In the genomic region with DNA sequence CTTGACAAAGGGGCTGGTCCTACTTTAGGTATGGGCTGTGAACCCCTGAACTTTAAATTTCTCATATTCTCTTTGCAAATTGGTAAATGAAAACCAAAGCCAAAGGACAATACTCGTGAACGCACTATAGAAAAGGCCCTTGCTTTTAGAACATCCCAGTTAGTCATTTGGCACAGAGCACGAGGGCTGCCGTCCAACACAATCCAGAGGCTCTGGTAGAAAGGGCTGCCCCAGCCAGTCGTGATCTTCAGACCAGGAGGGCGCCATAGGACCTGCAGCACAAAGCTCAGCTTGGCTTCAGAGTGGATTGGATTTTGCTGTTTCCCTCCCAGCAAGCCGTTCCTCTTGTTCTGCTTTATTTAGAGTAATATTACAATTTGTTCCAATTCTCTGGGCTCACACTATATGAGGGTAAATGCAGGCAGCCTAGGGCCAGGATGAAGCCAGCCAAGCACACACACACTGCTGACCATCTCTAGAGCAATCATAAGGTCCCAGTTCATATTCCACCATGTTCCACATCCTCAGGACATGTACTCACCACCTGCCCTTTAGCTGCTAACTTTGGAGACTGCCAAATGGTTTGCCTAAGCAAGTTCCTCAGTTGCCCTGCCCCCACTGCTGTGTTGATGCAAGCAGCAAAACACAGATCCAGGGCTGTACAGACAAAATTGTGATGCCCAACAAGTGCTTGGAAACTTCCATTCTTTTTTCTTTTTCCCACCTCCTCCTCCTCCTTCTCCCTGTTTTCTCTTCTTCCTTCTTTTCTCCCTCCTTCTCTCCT, we compare ENCODE assay signal across 31 cellular contexts. TPM values are rescaled to one million over a fixed set of nuclear protein-coding genes. Genes with fewer than 3 reads are reported as not detected.
A peak's percentile ranks its signal among the peaks of the same experiment; 100 is the strongest.
DNase-seq lines count a peak whose midpoint lies in the region; ATAC-seq and TF ChIP-seq lines count a peak whose summit lies in the region.
"Had no signal": no experiment of that assay in that cellular context is flagged by ENCODE, and none has a peak within 500 bp of the region (broad histone marks: within the 10 kb centered on the region; RNA-seq: fewer than 3 reads in every experiment).

No MANE protein-coding gene starts in this region.

- intact Hi-C loops in Right ventricle myocardium inferior (cut with DNase I) (no loop called here), left ventricle myocardium superior (cut with micrococcal nuclease) (no loop called here), upper lobe of right lung (cut with DNase I) (no loop called here)

- H3K9me3 ChIP-seq in right atrium auricular region, result no peaks in the 10 kb centered on the region
- H3K9me3 ChIP-seq in upper lobe of right lung, result no peaks in the 10 kb centered on the region
- H3K9me3 ChIP-seq: adrenal gland, colonic mucosa, pancreas, thoracic aorta had no signal

- H3K36me3 ChIP-seq in right atrium auricular region (peaks cover 5% of the 10 kb centered on the region), upper lobe of right lung (no peaks in the 10 kb centered on the region)
- H3K36me3 ChIP-seq: colonic mucosa, pancreas, thoracic aorta had no signal

- no peak overlapping the region for H3K4me3 ChIP-seq in right atrium auricular region
- H3K4me3 ChIP-seq in upper lobe of right lung, result no peak overlapping the region
- H3K4me3 ChIP-seq: adrenal gland, colonic mucosa, pancreas, PC-9, thoracic aorta had no signal

- no peaks in the 10 kb centered on the region for H3K4me1 ChIP-seq in right atrium auricular region
- no peaks in the 10 kb centered on the region for H3K4me1 ChIP-seq in upper lobe of right lung
- H3K4me1 ChIP-seq: colonic mucosa, pancreas had no signal

- H3K27me3 ChIP-seq in right atrium auricular region (no peaks in the 10 kb centered on the region), upper lobe of right lung (no peaks in the 10 kb centered on the region)
- H3K27me3 ChIP-seq: adrenal gland, colonic mucosa, pancreas had no signal

- DNase-seq in Right ventricle myocardium inferior (ENCODE audit: missing footprints) (no peak), right atrium auricular region (ENCODE audit: low spot score) (no peak), left ventricle myocardium superior (peak; percentile 64), upper lobe of right lung (no peak), SKM-1 treated with dmso at 0.1 percent for 144 hours (lab: John Stamatoyannopoulos, UW; ENCODE audit: unreplicated experiment) (no peak), NCI-H2196 treated with DMSO at 0.1 percent for 48 hours (lab: John Stamatoyannopoulos, UW; ENCODE audit: unreplicated experiment) (no peak)
- DNase-seq: activated CD4-positive, alpha-beta T cell treated with anti-CD3 and anti-CD28 coated beads for 4 hours; activated naive CD4-positive, alpha-beta T cell treated with anti-CD3 and anti-CD28 coated beads, Interleukin-2, amount 10 ng/mL, durations not matched to agents 7 days and 5 days; adrenal gland; AML-193; Calu3; CD4-positive, CD25-positive, alpha-beta regulatory T cell; colonic mucosa; DND-41; effector memory CD4-positive, alpha-beta T cell; NCI-H1417; NCI-H2081 treated with DMSO at 0.1 percent for 48 hours; NCI-H69; pancreas; PC-9; SHP77 treated with DMSO at 0.1 percent for 48 hours; stimulated activated CD4-positive, alpha-beta T cell treated with anti-CD3 and anti-CD28 coated beads, Interleukin-2, amount 100 ng/mL, for 24 hours; stimulated activated naive CD8-positive, alpha-beta T cell treated with anti-CD3 and anti-CD28 coated beads, Interleukin-15, Interleukin-2, amounts not matched to agents 100 U/mL and 50 U/mL, for 24 hours; SW 1271 had no signal

- no peak overlapping the region for H3K27ac ChIP-seq in right atrium auricular region
- H3K27ac ChIP-seq in cingulate gyrus (ENCODE audit: low read depth, low read length), result peak overlapping the region; percentile 11
- H3K27ac ChIP-seq in upper lobe of right lung, result no peak overlapping the region
- H3K27ac ChIP-seq: colonic mucosa, pancreas, PC-9, thoracic aorta had no signal

- TF ChIP-seq CTCF in right atrium auricular region (IDR thresholded peaks at IDR 0.05), result no peak
- TF ChIP-seq CTCF in upper lobe of right lung (IDR thresholded peaks at IDR 0.05), result no peak

- ATAC-seq in Right ventricle myocardium inferior (peak; percentile 78), left ventricle myocardium superior (peak; percentile 90), upper lobe of right lung (peak; percentile 17), GM19351 (IDR thresholded peaks at IDR 0.05; ENCODE audit: unreplicated experiment) (no peak)
- ATAC-seq: activated T-helper 17 cell treated with anti-CD3 and anti-CD28 coated beads, Interleukin-2, amount 50 U/mL, for 72 hours; stimulated activated naive CD8-positive, alpha-beta T cell treated with anti-CD3 and anti-CD28 coated beads, Interleukin-15, Interleukin-2, amounts not matched to agents 100 U/mL and 50 U/mL, for 24 hours had no signal

RNA-seq across cellular contexts. Expression of a gene that starts 6.0 kb away (rescaled TPM):
- total RNA-seq in Right ventricle myocardium inferior (not detected), right atrium auricular region (not detected), left ventricle myocardium superior (not detected), upper lobe of right lung (not detected)
- total RNA-seq: adrenal gland, Calu3, frontal cortex, H4, kidney epithelial cell, pancreas, PC-9, thoracic aorta had no signal
